In the genomic region with DNA sequence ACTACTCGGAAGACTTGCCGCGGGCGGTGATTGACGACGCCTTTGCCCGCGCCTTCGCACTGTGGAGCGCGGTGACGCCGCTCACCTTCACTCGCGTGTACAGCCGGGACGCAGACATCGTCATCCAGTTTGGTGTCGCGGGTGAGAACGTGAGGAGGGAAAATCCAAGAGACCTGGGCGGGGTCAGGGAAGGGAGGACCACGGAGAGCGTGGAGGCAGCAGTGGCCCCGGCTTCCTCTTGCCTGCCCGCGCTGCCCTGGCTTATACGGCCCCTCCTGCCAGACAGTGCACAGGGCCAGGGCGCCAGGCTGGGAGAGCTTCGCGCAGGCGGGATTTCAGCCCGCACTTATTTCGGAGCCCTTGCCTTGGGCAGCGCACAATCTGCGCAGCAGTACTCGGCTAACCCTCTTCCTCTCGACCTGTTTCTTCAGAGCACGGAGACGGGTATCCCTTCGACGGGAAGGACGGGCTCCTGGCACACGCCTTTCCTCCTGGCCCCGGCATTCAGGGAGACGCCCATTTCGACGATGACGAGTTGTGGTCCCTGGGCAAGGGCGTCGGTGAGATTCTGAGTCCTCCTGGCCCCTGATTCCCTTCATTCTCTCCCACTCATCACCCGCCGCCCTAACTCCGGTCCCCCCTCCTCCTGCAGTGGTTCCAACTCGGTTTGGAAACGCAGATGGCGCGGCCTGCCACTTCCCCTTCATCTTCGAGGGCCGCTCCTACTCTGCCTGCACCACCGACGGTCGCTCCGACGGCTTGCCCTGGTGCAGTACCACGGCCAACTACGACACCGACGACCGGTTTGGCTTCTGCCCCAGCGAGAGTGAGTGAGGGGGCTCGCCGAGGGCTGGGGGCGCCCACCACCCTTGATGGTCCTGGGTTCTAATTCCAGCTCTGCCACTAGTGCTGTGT, we compare ENCODE assay signal across 10 cellular contexts. TPM values are rescaled to one million over a fixed set of nuclear protein-coding genes. Genes with fewer than 3 reads are reported as not detected.
DNase-seq lines count a peak whose midpoint lies in the region; ATAC-seq lines count a peak whose summit lies in the region.
"Had no signal": no experiment of that assay in that cellular context is flagged by ENCODE, and none has a peak within 500 bp of the region (broad histone marks: within the 10 kb centered on the region; RNA-seq: fewer than 3 reads in every experiment).

No MANE protein-coding gene starts in this region.

- H3K36me3 Mint-ChIP-seq in immature natural killer cell: peaks cover 0 to 3% (median 0%) of the 10 kb centered on the region in 3 donors
- no peaks in the 10 kb centered on the region for H3K36me3 Mint-ChIP-seq in stimulated activated naive CD8-positive, alpha-beta T cell treated with anti-CD3 and anti-CD28 coated beads, Interleukin-15, Interleukin-2, amounts not matched to agents 100 ng/mL and 50 ng/mL, for 24 hours (ENCODE audit: low read depth)

- peak overlapping the region in 5 of 6 donors; percentile 66 to 82 (median 72) for H3K27ac Mint-ChIP-seq in immature natural killer cell
- no peak overlapping the region for H3K27ac Mint-ChIP-seq in stimulated activated naive CD8-positive, alpha-beta T cell treated with anti-CD3 and anti-CD28 coated beads, Interleukin-15, Interleukin-2, amounts not matched to agents 100 ng/mL and 50 ng/mL, for 24 hours
- H3K27ac Mint-ChIP-seq: endodermal cell had no signal

- no peak for ATAC-seq in GM19452 (IDR thresholded peaks at IDR 0.05; ENCODE audit: unreplicated experiment)
- ATAC-seq in GM18498 (IDR thresholded peaks at IDR 0.05; ENCODE audit: unreplicated experiment): no peak
- ATAC-seq in HG03280 (IDR thresholded peaks at IDR 0.05; ENCODE audit: unreplicated experiment): no peak

- H3K4me1 Mint-ChIP-seq in immature natural killer cell: peaks cover 72 to 91% of the 10 kb centered on the region in 2 donors
- H3K4me1 Mint-ChIP-seq in stimulated activated naive CD8-positive, alpha-beta T cell treated with anti-CD3 and anti-CD28 coated beads, Interleukin-15, Interleukin-2, amounts not matched to agents 100 ng/mL and 50 ng/mL, for 24 hours (ENCODE audit: low read depth): peaks cover 76% of the 10 kb centered on the region

- peak; percentile 27 for DNase-seq in NCI-H510A treated with DMSO at 0.1 percent for 48 hours (lab: John Stamatoyannopoulos, UW)
- no peak for DNase-seq in NCI-H510A (lab: John Stamatoyannopoulos, UW)
- peak; percentile 42 for DNase-seq in activated T-cell treated with anti-CD3 and anti-CD28 coated beads for 48 hours (ENCODE audit: low read depth)
- peak; percentile 65 to 72 (median 70) for DNase-seq in immature natural killer cell
- DNase-seq: ACHN had no signal

- peak overlapping the region; percentile 68 to 79 (median 72) for H3K4me3 Mint-ChIP-seq in immature natural killer cell
- peak overlapping the region; percentile 69 for H3K4me3 Mint-ChIP-seq in stimulated activated naive CD8-positive, alpha-beta T cell treated with anti-CD3 and anti-CD28 coated beads, Interleukin-15, Interleukin-2, amounts not matched to agents 100 ng/mL and 50 ng/mL, for 24 hours

- H3K27me3 Mint-ChIP-seq in immature natural killer cell (ENCODE audit: low read depth in 3 of 3): peaks cover 38 to 45% (median 44%) of the 10 kb centered on the region in 3 donors
- peaks cover 63% of the 10 kb centered on the region for H3K27me3 Mint-ChIP-seq in stimulated activated naive CD8-positive, alpha-beta T cell treated with anti-CD3 and anti-CD28 coated beads, Interleukin-15, Interleukin-2, amounts not matched to agents 100 ng/mL and 50 ng/mL, for 24 hours

- H3K9me3 Mint-ChIP-seq in immature natural killer cell: peaks cover 0 to 2% (median 0%) of the 10 kb centered on the region in 6 donors
- no peaks in the 10 kb centered on the region for H3K9me3 Mint-ChIP-seq in stimulated activated naive CD8-positive, alpha-beta T cell treated with anti-CD3 and anti-CD28 coated beads, Interleukin-15, Interleukin-2, amounts not matched to agents 100 ng/mL and 50 ng/mL, for 24 hours
- H3K9me3 Mint-ChIP-seq: endodermal cell had no signal

RNA-seq across cellular contexts. Expression of a gene that starts 2.0 kb away (rescaled TPM):
- polyA plus RNA-seq in immature natural killer cell: under 1 TPM in 1 of 3 donors, not detected in 2; 0.09 TPM

RNA-seq across cellular contexts. Expression of a gene that starts 18.3 kb away (rescaled TPM):
- 1 to 10 TPM in 2 of 3 donors, not detected in 1; 1.0 to 1.8 TPM for polyA plus RNA-seq in immature natural killer cell

RNA-seq across cellular contexts. Expression of a gene that starts 38.7 kb away (rescaled TPM):
- polyA plus RNA-seq in immature natural killer cell: 10 to 100 TPM in 1 of 3 donors, 1 to 10 TPM in 2; 7.1 to 17.9 (median 9.6) TPM
